8 cellular contexts compared by ENCODE assay signal in genomic region chr16:1492082-1492922, GRCh38. TPM values are rescaled to one million over a fixed set of nuclear protein-coding genes. Genes with fewer than 3 reads are reported as not detected.
DNase-seq lines count a peak whose midpoint lies in the region; ATAC-seq and TF ChIP-seq lines count a peak whose summit lies in the region.

No MANE protein-coding gene starts in this region.

- ATAC-seq in T-helper 17 cell, result no peak
- no peak for ATAC-seq in HG03159 (IDR thresholded peaks at IDR 0.05; ENCODE audit: unreplicated experiment)
- ATAC-seq in HG02763 (IDR thresholded peaks at IDR 0.05; ENCODE audit: unreplicated experiment), result no peak

- no peaks in the 10 kb centered on the region for H3K36me3 Mint-ChIP-seq in T-helper 17 cell (ENCODE audit: low read depth)

- DNase-seq in T-helper 17 cell (no peak), fibroblast of villous mesenchyme (ENCODE audit: low read depth) (no peak), retinal pigment epithelial cell (ENCODE audit: low read depth) (no peak), NCI-H187 (lab: John Stamatoyannopoulos, UW) (no peak), SW480 (ENCODE audit: low spot score) (no peak)

- H3K27me3 Mint-ChIP-seq in T-helper 17 cell, result no peaks in the 10 kb centered on the region

- H3K27ac Mint-ChIP-seq in T-helper 17 cell, result peak overlapping the region; percentile 95

- no peaks in the 10 kb centered on the region for H3K9me3 ChIP-seq in T-helper 17 cell (ENCODE audit: control insufficient read depth, low read length, poor library complexity, severe bottlenecking)

- peak overlapping the region; percentile 95 for H3K4me3 Mint-ChIP-seq in T-helper 17 cell

- no peak for TF ChIP-seq CTCF in GM12875 (IDR thresholded peaks at IDR 0.05; ENCODE audit: borderline replicate concordance, insufficient read depth, low read depth, low read length)
- TF ChIP-seq CTCF in fibroblast of villous mesenchyme (IDR thresholded peaks at IDR 0.05; ENCODE audit: insufficient read depth, low read depth, low read length), result no peak
- no peak for TF ChIP-seq CTCF in retinal pigment epithelial cell (conservative IDR thresholded peaks at IDR 0.05; ENCODE audit: low read depth, low read length)

- peaks cover 9% of the 10 kb centered on the region for H3K4me1 Mint-ChIP-seq in T-helper 17 cell

- peak overlapping the region; percentile 77 for H3K4me3 ChIP-seq in GM12875 (ENCODE audit: low read depth, low read length)
- H3K4me3 ChIP-seq in fibroblast of villous mesenchyme (ENCODE audit: low read depth, low read length), result peak overlapping the region; percentile 83
- peak overlapping the region; percentile 75 for H3K4me3 ChIP-seq in retinal pigment epithelial cell (ENCODE audit: low read length)

RNA-seq across cellular contexts. Expression of gene TELO2, which starts 0.9 kb away (rescaled TPM):
- 10 to 100 TPM; 36.4 to 39.7 TPM for total RNA-seq in T-helper 17 cell
- total RNA-seq in fibroblast of villous mesenchyme, result 21.6 and 22.2 TPM in 2 replicates

RNA-seq across cellular contexts. Expression of gene PTX4, which starts 3.6 kb away (rescaled TPM):
- not detected for total RNA-seq in T-helper 17 cell
- total RNA-seq in fibroblast of villous mesenchyme, result 0.32 and 0.43 TPM in 2 replicates

RNA-seq across cellular contexts. Expression of gene CLCN7, which starts 17.5 kb away (rescaled TPM):
- 100 to 1,000 TPM in 1 of 2 donors, 10 to 100 TPM in 1; 93.9 to 113 TPM for total RNA-seq in T-helper 17 cell
- 85.1 and 159 TPM in 2 replicates for total RNA-seq in fibroblast of villous mesenchyme

RNA-seq across cellular contexts. Expression of gene TMEM204, which starts 41.2 kb away (rescaled TPM):
- total RNA-seq in T-helper 17 cell (10 to 100 TPM; 22.2 to 23.4 TPM), fibroblast of villous mesenchyme (22.5 and 36.1 TPM in 2 replicates)

RNA-seq across cellular contexts. Expression of gene CCDC154, which starts 47.9 kb away (rescaled TPM):
- 1 to 10 TPM; 1.3 to 3.6 TPM for total RNA-seq in T-helper 17 cell
- total RNA-seq in fibroblast of villous mesenchyme, result under 0.01 TPM in 2 replicates
